8 cellular contexts compared by ENCODE assay signal in the genomic region with DNA sequence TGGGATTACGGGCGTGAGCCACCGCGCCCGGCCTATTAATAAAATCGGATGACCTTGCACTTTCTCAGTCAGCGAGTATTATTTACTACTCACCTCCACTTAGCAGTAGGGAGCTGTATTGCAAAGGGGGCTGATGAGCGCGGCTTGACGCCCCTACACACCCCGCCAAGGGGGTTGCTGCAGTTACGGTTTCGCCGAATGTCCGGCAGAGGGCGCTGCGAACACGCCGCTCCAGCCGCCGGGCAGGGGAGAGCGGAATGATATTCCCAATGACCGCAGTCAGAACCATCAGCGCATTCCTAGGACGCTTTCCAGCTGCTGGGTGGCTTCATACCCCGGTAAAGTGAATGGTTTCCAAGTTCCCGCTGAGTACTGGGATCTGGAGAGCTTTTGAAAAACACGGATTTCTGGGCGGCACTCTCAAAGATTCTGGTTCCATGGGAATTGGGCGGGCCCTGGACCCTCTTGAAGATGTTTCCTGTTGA. TPM values are rescaled to one million over a fixed set of nuclear protein-coding genes. Genes with fewer than 3 reads are reported as not detected.
DNase-seq lines count a peak whose midpoint lies in the region; ATAC-seq and TF ChIP-seq lines count a peak whose summit lies in the region.

No MANE protein-coding gene starts in this region.

- no peaks in the 10 kb centered on the region for H3K27me3 Mint-ChIP-seq in stimulated activated memory B cell treated with anti-CD40 and anti-IgM and Interleukin-4, amounts not matched to agents 10 μg/mL and 1 μg/mL and 100 μg/mL, for 72 hours

- no peak overlapping the region for H3K4me3 ChIP-seq in GM12875 (ENCODE audit: low read depth, low read length)
- H3K4me3 ChIP-seq in SJSA1: no peak overlapping the region
- H3K4me3 ChIP-seq in left ventricle myocardium inferior: peak overlapping the region; percentile 52

- H3K4me3 Mint-ChIP-seq in stimulated activated memory B cell treated with anti-CD40 and anti-IgM and Interleukin-4, amounts not matched to agents 10 μg/mL and 1 μg/mL and 100 μg/mL, for 72 hours: no peak overlapping the region

- no peaks in the 10 kb centered on the region for H3K27me3 ChIP-seq in SJSA1 (replicated peaks)
- no peaks in the 10 kb centered on the region for H3K27me3 ChIP-seq in left ventricle myocardium inferior (ENCODE audit: low read depth)

- H3K36me3 Mint-ChIP-seq in stimulated activated memory B cell treated with anti-CD40 and anti-IgM and Interleukin-4, amounts not matched to agents 10 μg/mL and 1 μg/mL and 100 μg/mL, for 72 hours: peaks cover 11% of the 10 kb centered on the region

- intact Hi-C loops in left ventricle myocardium inferior (cut with micrococcal nuclease): loop anchor here (10.0 kb wide), 1 partner anchor 114 kb away; no protein-coding TSS in a partner anchor

- ATAC-seq in stimulated activated memory B cell treated with anti-CD40 and anti-IgM and Interleukin-4, amounts not matched to agents 10 μg/mL and 1 μg/mL and 100 μg/mL, for 72 hours: no peak

- H3K9me3 ChIP-seq in SJSA1 (replicated peaks) (no peaks in the 10 kb centered on the region), left ventricle myocardium inferior (replicated peaks) (no peaks in the 10 kb centered on the region)

- DNase-seq in SJSA1 (ENCODE audit: low read depth in 1 of 2, low spot score in 2 of 2): peak; percentile 61 to 81
- DNase-seq in anterior cingulate cortex (lab: John Stamatoyannopoulos, UW): peak in 45 of 58 donors; percentile 1 to 66 (median 26)
- peak; percentile 77 for DNase-seq in left ventricle myocardium inferior
- peak; percentile 72 for DNase-seq in renal cortical epithelial cell (ENCODE audit: low read depth)
- DNase-seq in DMS153 (lab: John Stamatoyannopoulos, UW): no peak
- DNase-seq in NCI-H69 (lab: John Stamatoyannopoulos, UW): no peak

- H3K27ac ChIP-seq in SJSA1 (0 out of 2 replicates have a peak overlapping the region, but pooled peaks have one; percentile 24), left ventricle myocardium inferior (replicated peaks) (peak overlapping the region; percentile 45)

- TF ChIP-seq CTCF in GM12875 (IDR thresholded peaks at IDR 0.05; ENCODE audit: borderline replicate concordance, insufficient read depth, low read depth, low read length): peak; percentile 91
- peak; percentile 97 for TF ChIP-seq CTCF in left ventricle myocardium inferior (IDR thresholded peaks at IDR 0.05; ENCODE audit: borderline replicate concordance)

- no peaks in the 10 kb centered on the region for H3K36me3 ChIP-seq in SJSA1
- H3K36me3 ChIP-seq in left ventricle myocardium inferior: peaks cover 5% of the 10 kb centered on the region

- no peak overlapping the region for H3K27ac Mint-ChIP-seq in stimulated activated memory B cell treated with anti-CD40 and anti-IgM and Interleukin-4, amounts not matched to agents 10 μg/mL and 1 μg/mL and 100 μg/mL, for 72 hours

- peaks cover 30% of the 10 kb centered on the region for H3K4me1 Mint-ChIP-seq in stimulated activated memory B cell treated with anti-CD40 and anti-IgM and Interleukin-4, amounts not matched to agents 10 μg/mL and 1 μg/mL and 100 μg/mL, for 72 hours

- H3K4me1 ChIP-seq in SJSA1 (replicated peaks) (peaks cover 19% of the 10 kb centered on the region), left ventricle myocardium inferior (peaks cover 50% of the 10 kb centered on the region)

- H3K9me3 Mint-ChIP-seq in stimulated activated memory B cell treated with anti-CD40 and anti-IgM and Interleukin-4, amounts not matched to agents 10 μg/mL and 1 μg/mL and 100 μg/mL, for 72 hours: no peaks in the 10 kb centered on the region

RNA-seq across cellular contexts. Expression of gene TPT1, which starts 30.0 kb away (rescaled TPM):
- 1,541 and 1,642 TPM in 2 replicates for total RNA-seq in SJSA1 (2014; rRNA removed; shearing (Covaris generic))
- 4,332 TPM for total RNA-seq in left ventricle myocardium inferior
- 2,868 and 3,711 TPM in 2 replicates for total RNA-seq in renal cortical epithelial cell

RNA-seq across cellular contexts. Expression of gene SLC25A30, which starts 47.2 kb away (rescaled TPM):
- 6.7 and 10.2 TPM in 2 replicates for total RNA-seq in SJSA1 (2014; rRNA removed; shearing (Covaris generic))
- total RNA-seq in left ventricle myocardium inferior (175 TPM), renal cortical epithelial cell (49.8 and 75.9 TPM in 2 replicates)

Comparison
In these comparisons a context has a peak if more than half of its experiments do, and no peak if none do; other contexts are left out.
1. DNase-seq: peak in SJSA1 (2 of 2), anterior cingulate cortex (45 of 58), left ventricle myocardium inferior (single experiment) and renal cortical epithelial cell (single experiment); none in DMS153 (single experiment) and NCI-H69 (single experiment).